Comparison of ENCODE assay signal across 8 cellular contexts in genomic region chr2:43239981-43240761, GRCh38. TPM values are rescaled to one million over a fixed set of nuclear protein-coding genes. Genes with fewer than 3 reads are reported as not detected.
DNase-seq lines count a peak whose midpoint lies in the region; ATAC-seq and TF ChIP-seq lines count a peak whose summit lies in the region.

No MANE protein-coding gene starts in this region.

- no peaks in the 10 kb centered on the region for H3K27me3 Mint-ChIP-seq in stimulated activated naive CD8-positive, alpha-beta T cell treated with anti-CD3 and anti-CD28 coated beads, Interleukin-15, amount 100 ng/mL, for 72 hours

- no peak for DNase-seq in cardiac muscle cell (ENCODE audit: low read depth in 1 of 2, low spot score in 1 of 2)
- no peak for DNase-seq in Right ventricle myocardium superior
- no peak for DNase-seq in RWPE2 (ENCODE audit: low spot score)
- no peak for DNase-seq in NCI-H2081 (lab: John Stamatoyannopoulos, UW)
- DNase-seq in stimulated activated naive CD8-positive, alpha-beta T cell treated with anti-CD3 and anti-CD28 coated beads, Interleukin-15, amount 100 ng/mL, for 72 hours = no peak
- no peak for DNase-seq in NCI-H2081 treated with DMSO at 0.1 percent for 48 hours (lab: John Stamatoyannopoulos, UW)

- intact Hi-C loops in Right ventricle myocardium superior (cut with DNase I) = loop anchor here (10.0 kb wide), 1 partner anchor 385 kb away; no protein-coding TSS in a partner anchor

- no peak overlapping the region for H3K27ac Mint-ChIP-seq in stimulated activated naive CD8-positive, alpha-beta T cell treated with anti-CD3 and anti-CD28 coated beads, Interleukin-15, amount 100 ng/mL, for 72 hours

- no peaks in the 10 kb centered on the region for H3K27me3 ChIP-seq in cardiac muscle cell
- H3K27me3 ChIP-seq in RWPE2 (ENCODE audit: insufficient read depth, poor library complexity, severe bottlenecking) = no peaks in the 10 kb centered on the region
- no peaks in the 10 kb centered on the region for H3K27me3 ChIP-seq in layer of hippocampus (ENCODE audit: control insufficient read depth, insufficient read depth, low read length)

- no peak overlapping the region for H3K4me3 Mint-ChIP-seq in stimulated activated naive CD8-positive, alpha-beta T cell treated with anti-CD3 and anti-CD28 coated beads, Interleukin-15, amount 100 ng/mL, for 72 hours

- no peaks in the 10 kb centered on the region for H3K9me3 Mint-ChIP-seq in stimulated activated naive CD8-positive, alpha-beta T cell treated with anti-CD3 and anti-CD28 coated beads, Interleukin-15, amount 100 ng/mL, for 72 hours

- peaks cover 3% of the 10 kb centered on the region for H3K4me1 ChIP-seq in cardiac muscle cell (ENCODE audit: low read depth)
- no peaks in the 10 kb centered on the region for H3K4me1 ChIP-seq in RWPE2 (ENCODE audit: insufficient read depth, poor library complexity, severe bottlenecking)

- TF ChIP-seq CTCF in cardiac muscle cell (IDR thresholded peaks at IDR 0.05; ENCODE audit: low read depth, low read length) (peak; percentile 12), RWPE2 (IDR thresholded peaks at IDR 0.05; ENCODE audit: poor library complexity, severe bottlenecking) (peak; percentile 7)

- H3K9me3 ChIP-seq in cardiac muscle cell (ENCODE audit: low read depth) (no peaks in the 10 kb centered on the region), RWPE2 (ENCODE audit: severe bottlenecking) (no peaks in the 10 kb centered on the region)

- H3K27ac ChIP-seq in cardiac muscle cell = no peak overlapping the region
- H3K27ac ChIP-seq in RWPE2 (ENCODE audit: poor library complexity, severe bottlenecking) = no peak overlapping the region
- peak overlapping the region; percentile 71 for H3K27ac ChIP-seq in layer of hippocampus (ENCODE audit: low read depth, low read length)

- peaks cover 12% of the 10 kb centered on the region for H3K4me1 Mint-ChIP-seq in stimulated activated naive CD8-positive, alpha-beta T cell treated with anti-CD3 and anti-CD28 coated beads, Interleukin-15, amount 100 ng/mL, for 72 hours

- ATAC-seq in Right ventricle myocardium superior (ENCODE audit: poor library complexity) (no peak), RWPE2 (ENCODE audit: low read depth) (0 out of 3 replicates have a peak, but pooled peaks have one; percentile 25), GM18870 (IDR thresholded peaks at IDR 0.05; ENCODE audit: unreplicated experiment) (no peak)
- ATAC-seq in stimulated activated naive CD8-positive, alpha-beta T cell treated with anti-CD3 and anti-CD28 coated beads, Interleukin-15, amount 100 ng/mL, for 72 hours = no peak

- no peaks in the 10 kb centered on the region for H3K36me3 ChIP-seq in cardiac muscle cell
- H3K36me3 ChIP-seq in RWPE2 (ENCODE audit: low read depth) = no peaks in the 10 kb centered on the region

- H3K4me3 ChIP-seq in cardiac muscle cell (no peak overlapping the region), RWPE2 (ENCODE audit: severe bottlenecking) (no peak overlapping the region)

RNA-seq across cellular contexts. Expression of gene ZFP36L2, which starts 13.8 kb away (rescaled TPM):
- total RNA-seq in cardiac muscle cell (20.3 and 27.6 TPM in 2 replicates), Right ventricle myocardium superior (45.0 TPM)
- 73.9 and 88.4 TPM in 2 replicates for polyA plus RNA-seq in cardiac muscle cell
